In genomic region chr22:19478086-19478392, GRCh38 we compare ENCODE assay signal across 9 cellular contexts. TPM values are rescaled to one million over a fixed set of nuclear protein-coding genes. Genes with fewer than 3 reads are reported as not detected.
DNase-seq lines count a peak whose midpoint lies in the region; ATAC-seq and TF ChIP-seq lines count a peak whose summit lies in the region.
"Had no signal": no experiment of that assay in that cellular context is flagged by ENCODE, and none has a peak within 500 bp of the region (broad histone marks: within the 10 kb centered on the region; RNA-seq: fewer than 3 reads in every experiment).

No MANE protein-coding gene starts in this region.

- TF ChIP-seq CTCF in astrocyte of the spinal cord (IDR thresholded peaks at IDR 0.05; ENCODE audit: low read depth, low read length) = no peak
- TF ChIP-seq CTCF in lower lobe of right lung (IDR thresholded peaks at IDR 0.05) = no peak
- no peak for TF ChIP-seq CTCF in upper lobe of left lung (IDR thresholded peaks at IDR 0.05)

- no peak for DNase-seq in activated naive CD4-positive, alpha-beta T cell treated with anti-CD3 and anti-CD28 coated beads, Interleukin-2, amount 10 ng/mL, durations not matched to agents 7 days and 5 days
- DNase-seq in activated naive CD4-positive, alpha-beta T cell (lab: John Stamatoyannopoulos, UW) = no peak
- DNase-seq in astrocyte of the spinal cord (ENCODE audit: low read depth, low spot score) = no peak
- no peak for DNase-seq in lower lobe of right lung
- DNase-seq in upper lobe of left lung = no peak
- DNase-seq in NCI-H1436 treated with DMSO at 0.1 percent for 48 hours (lab: John Stamatoyannopoulos, UW) = no peak

- H3K36me3 ChIP-seq in lower lobe of right lung (peaks cover 26% of the 10 kb centered on the region), upper lobe of left lung (peaks cover 5 to 25% (median 19%) of the 10 kb centered on the region in 4 donors)

- peaks cover 37% of the 10 kb centered on the region for H3K4me1 Mint-ChIP-seq in activated naive CD4-positive, alpha-beta T cell treated with anti-CD3 and anti-CD28 coated beads, Interleukin-2, amount 10 ng/mL, durations not matched to agents 7 days and 5 days

- TF ChIP-seq POLR2A in upper lobe of left lung (IDR thresholded peaks at IDR 0.05) = no peak

- no peaks in the 10 kb centered on the region for H3K27me3 ChIP-seq in lower lobe of right lung (ENCODE audit: low read depth)
- H3K27me3 ChIP-seq in upper lobe of left lung = no peaks in the 10 kb centered on the region

- TF ChIP-seq EP300 in upper lobe of left lung (IDR thresholded peaks at IDR 0.05) = no peak

- no peaks in the 10 kb centered on the region for H3K27me3 Mint-ChIP-seq in activated naive CD4-positive, alpha-beta T cell treated with anti-CD3 and anti-CD28 coated beads, Interleukin-2, amount 10 ng/mL, durations not matched to agents 7 days and 5 days

- no peaks in the 10 kb centered on the region for H3K9me3 ChIP-seq in lower lobe of right lung
- no peaks in the 10 kb centered on the region for H3K9me3 ChIP-seq in upper lobe of left lung

- H3K4me3 ChIP-seq in astrocyte of the spinal cord (ENCODE audit: low read depth, low read length) = peak overlapping the region; percentile 94
- peak overlapping the region; percentile 98 for H3K4me3 ChIP-seq in lower lobe of right lung
- peak overlapping the region; percentile 70 to 95 (median 86) for H3K4me3 ChIP-seq in upper lobe of left lung

- peak overlapping the region; percentile 99 for H3K4me3 Mint-ChIP-seq in activated naive CD4-positive, alpha-beta T cell treated with anti-CD3 and anti-CD28 coated beads, Interleukin-2, amount 10 ng/mL, durations not matched to agents 7 days and 5 days

- WGBS in upper lobe of left lung, 2 donors = 3 to 11% methylated on average over 5 of the region's 5 CpGs

- in situ Hi-C loops in astrocyte of the spinal cord (cut with HindIII; ENCODE audit: low sequenced_read_pairs) = no loop called here

- CTCF ChIA-PET in activated naive CD4-positive, alpha-beta T cell treated with anti-CD3 and anti-CD28 coated beads, Interleukin-2, amount 10 ng/mL, durations not matched to agents 7 days and 5 days (lab: Charles Lee) = interaction anchor here (0.7 to 3.0 kb wide), 10 partner anchors 9 to 370 kb away, joined by 3 to 14 read pairs (median 4); partner anchors contain the start of gene C22orf39

- intact Hi-C loops in lower lobe of right lung (cut with DNase I) = no loop called here

- H3K4me1 ChIP-seq in lower lobe of right lung = peaks cover 28% of the 10 kb centered on the region
- peaks cover 18 to 34% (median 27%) of the 10 kb centered on the region in 4 donors for H3K4me1 ChIP-seq in upper lobe of left lung

- H3K27ac Mint-ChIP-seq in activated naive CD4-positive, alpha-beta T cell treated with anti-CD3 and anti-CD28 coated beads, Interleukin-2, amount 10 ng/mL, durations not matched to agents 7 days and 5 days = peak overlapping the region; percentile 91

- peak overlapping the region; percentile 99 for H3K27ac ChIP-seq in lower lobe of right lung
- H3K27ac ChIP-seq in upper lobe of left lung = peak overlapping the region; percentile 94 to 98 (median 96)

- no peaks in the 10 kb centered on the region for H3K9me3 Mint-ChIP-seq in activated naive CD4-positive, alpha-beta T cell treated with anti-CD3 and anti-CD28 coated beads, Interleukin-2, amount 10 ng/mL, durations not matched to agents 7 days and 5 days

- H3K36me3 Mint-ChIP-seq in activated naive CD4-positive, alpha-beta T cell treated with anti-CD3 and anti-CD28 coated beads, Interleukin-2, amount 10 ng/mL, durations not matched to agents 7 days and 5 days = peaks cover 31% of the 10 kb centered on the region

- no peak for ATAC-seq in lower lobe of right lung
- no peak for ATAC-seq in upper lobe of left lung (ENCODE audit: low FRiP score in 2 of 2)
- no peak for ATAC-seq in HG02852 (IDR thresholded peaks at IDR 0.05; ENCODE audit: unreplicated experiment)
- ATAC-seq in HG02571 (IDR thresholded peaks at IDR 0.05; ENCODE audit: unreplicated experiment) = no peak

RNA-seq across cellular contexts. Expression of gene UFD1, which starts 1.0 kb away (rescaled TPM):
- total RNA-seq in lower lobe of right lung (36.7 TPM), upper lobe of left lung (10 to 100 TPM; 21.0 to 52.1 (median 29.1) TPM)

RNA-seq across cellular contexts. Expression of gene CDC45, which starts 1.7 kb away (rescaled TPM):
- total RNA-seq in lower lobe of right lung = 1.4 TPM
- 1 to 10 TPM in 4 of 6 donors, under 1 TPM in 1, not detected in 1; 0.44 to 3.2 (median 1.8) TPM for total RNA-seq in upper lobe of left lung

RNA-seq across cellular contexts. Expression of gene C22orf39, which starts 30.5 kb away (rescaled TPM):
- total RNA-seq in lower lobe of right lung = 36.4 TPM
- total RNA-seq in upper lobe of left lung = 10 to 100 TPM; 29.1 to 48.6 (median 43.6) TPM

RNA-seq across cellular contexts. Expression of gene MRPL40, which starts 45.7 kb away (rescaled TPM):
- 23.2 TPM for total RNA-seq in lower lobe of right lung
- total RNA-seq in upper lobe of left lung = 10 to 100 TPM; 18.9 to 27.3 (median 22.9) TPM

RNA-seq across cellular contexts. Expression of gene CLDN5, which starts 46.2 kb away (rescaled TPM):
- total RNA-seq in lower lobe of right lung (213 TPM), upper lobe of left lung (100 to 1,000 TPM in 5 of 6 donors, 10 to 100 TPM in 1; 70.2 to 726 (median 229) TPM)
- total RNA-seq: M059J had no signal
